ENCODE assay signal across 13 cellular contexts in the genomic region with DNA sequence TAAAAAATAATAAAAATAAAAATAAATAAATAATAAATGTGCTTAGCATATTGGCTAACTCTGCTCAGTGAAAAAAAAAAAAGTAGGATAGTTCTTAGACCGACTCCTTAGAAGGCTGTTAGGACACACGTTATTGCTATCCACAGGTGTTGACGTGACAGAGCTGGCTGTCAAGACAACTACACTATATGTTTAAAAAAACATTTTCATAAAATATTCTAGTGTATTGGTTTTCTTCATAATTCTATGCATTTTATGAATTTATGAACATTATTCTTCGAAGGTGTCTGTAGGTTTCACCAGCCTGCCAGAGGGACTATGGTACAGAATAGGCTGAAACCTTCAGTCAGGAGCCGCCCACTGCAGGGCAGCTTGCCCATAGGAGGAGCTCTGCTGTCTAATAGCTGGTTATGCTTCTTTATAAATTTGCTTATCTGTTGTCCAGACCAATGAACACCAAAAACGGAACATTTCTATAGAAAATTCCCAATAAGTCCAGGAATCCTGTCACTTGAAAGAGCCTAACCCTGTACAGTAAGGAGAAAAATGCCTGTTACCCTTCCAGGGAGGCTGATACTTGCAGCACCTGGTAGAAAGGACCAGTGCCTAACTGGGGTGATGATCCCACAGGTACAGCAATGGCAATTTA. TPM values are rescaled to one million over a fixed set of nuclear protein-coding genes. Genes with fewer than 3 reads are reported as not detected.
DNase-seq lines count a peak whose midpoint lies in the region; ATAC-seq and TF ChIP-seq lines count a peak whose summit lies in the region.
"Had no signal": no experiment of that assay in that cellular context is flagged by ENCODE, and none has a peak within 500 bp of the region (broad histone marks: within the 10 kb centered on the region; RNA-seq: fewer than 3 reads in every experiment).

No MANE protein-coding gene starts in this region.

- DNase-seq in HCEC 1CT (peak; percentile 30), NCI-H748 treated with DMSO at 0.1 percent for 48 hours (lab: John Stamatoyannopoulos, UW) (peak; percentile 41), endothelial cell (ENCODE audit: low spot score) (no peak), trophoblast cell (no peak), iPS-NIHi7 (ENCODE audit: extremely low spot score) (no peak), head of caudate nucleus (no peak), heart right ventricle (no peak)
- DNase-seq: activated CD4-positive, alpha-beta T cell treated with anti-CD3 and anti-CD28 coated beads for 1 hour; naive thymus-derived CD4-positive, alpha-beta T cell; NCI-H1436 treated with DMSO at 0.1 percent for 48 hours; testis had no signal

- no peaks in the 10 kb centered on the region for H3K79me2 ChIP-seq in trophoblast cell (ENCODE audit: control insufficient read depth, insufficient read depth, low read length, poor library complexity)

- H3K9ac ChIP-seq in trophoblast cell (ENCODE audit: low read length), result no peak overlapping the region

- peak overlapping the region; percentile 86 for H3K27ac Mint-ChIP-seq in endothelial cell (ENCODE audit: unreplicated experiment)
- H3K27ac Mint-ChIP-seq: naive thymus-derived CD4-positive, alpha-beta T cell had no signal

- no peak overlapping the region for H3K4me3 Mint-ChIP-seq in endothelial cell (ENCODE audit: unreplicated experiment)
- H3K4me3 Mint-ChIP-seq: naive thymus-derived CD4-positive, alpha-beta T cell had no signal

- H3K36me3 Mint-ChIP-seq in endothelial cell (ENCODE audit: low read depth, unreplicated experiment), result no peaks in the 10 kb centered on the region
- H3K36me3 Mint-ChIP-seq: naive thymus-derived CD4-positive, alpha-beta T cell had no signal

- TF ChIP-seq CTCF in endothelial cell (IDR thresholded peaks at IDR 0.05; ENCODE audit: unreplicated experiment) (no peak), heart right ventricle (IDR thresholded peaks at IDR 0.05) (peak in 1 of 9 donors; percentile 24)

- H2BK12ac ChIP-seq in trophoblast cell (ENCODE audit: low read length), result peak overlapping the region; percentile 58

- H2AK5ac ChIP-seq in trophoblast cell (ENCODE audit: low read length), result no peak overlapping the region

- H3K23ac ChIP-seq in trophoblast cell (ENCODE audit: low read length), result no peak overlapping the region

- H3K4me1 ChIP-seq in trophoblast cell (ENCODE audit: control insufficient read depth in 1 of 2, insufficient read depth in 2 of 2, low read length in 2 of 2) (peaks cover 4 to 7% of the 10 kb centered on the region in 2 experiments), heart right ventricle (peaks cover 0 to 56% (median 29%) of the 10 kb centered on the region in 9 donors)

- H3K79me1 ChIP-seq in trophoblast cell (ENCODE audit: low read length), result no peaks in the 10 kb centered on the region

- ATAC-seq in HG03457 (IDR thresholded peaks at IDR 0.05; ENCODE audit: unreplicated experiment), result no peak
- ATAC-seq in heart right ventricle, result no peak
- ATAC-seq: naive thymus-derived CD4-positive, alpha-beta T cell had no signal

- H3K4me2 ChIP-seq in trophoblast cell (ENCODE audit: low read length), result no peak overlapping the region

- no peak overlapping the region for H3K18ac ChIP-seq in trophoblast cell (ENCODE audit: low read length)

- peak overlapping the region; percentile 54 for H4K8ac ChIP-seq in trophoblast cell (ENCODE audit: low read depth, low read length)

- H2AFZ ChIP-seq in trophoblast cell (ENCODE audit: insufficient read depth, low read length, poor library complexity), result no peak overlapping the region

- H3K27me3 Mint-ChIP-seq in endothelial cell (ENCODE audit: unreplicated experiment), result peaks cover 1% of the 10 kb centered on the region

- no CpG with 5 or more reads among the region's 6 CpGs for WGBS in trophoblast cell (ENCODE audit: extremely low coverage, insufficient coverage, insufficient read length)
- WGBS in heart right ventricle, 2 donors, result 68 to 79% methylated on average over 6 of the region's 6 CpGs

- H3K9me3 ChIP-seq in trophoblast cell (ENCODE audit: insufficient read depth, low read depth, low read length) (peaks cover 1% of the 10 kb centered on the region), heart right ventricle (no peaks in the 10 kb centered on the region)
- H3K9me3 ChIP-seq: testis had no signal

- intact Hi-C loops in head of caudate nucleus (cut with DNase I), result no loop called here
- intact Hi-C loops in heart right ventricle (cut with DNase I), result no loop called here

- H3K27ac ChIP-seq in trophoblast cell (ENCODE audit: low read depth, low read length) (no peak overlapping the region), heart right ventricle (peak overlapping the region in 1 of 10 donors; percentile 90)

- no peak overlapping the region for H2BK120ac ChIP-seq in trophoblast cell (ENCODE audit: insufficient read depth, low read length, poor library complexity)

- H3K36me3 ChIP-seq in trophoblast cell (ENCODE audit: control insufficient read depth in 1 of 2, insufficient read depth in 2 of 2, low read length in 2 of 2) (no peaks in the 10 kb centered on the region), heart right ventricle (peaks cover 0 to 49% (median 11%) of the 10 kb centered on the region in 9 donors)

- peaks cover 50% of the 10 kb centered on the region for H3K4me1 Mint-ChIP-seq in endothelial cell (ENCODE audit: unreplicated experiment)

- no peak overlapping the region for H2BK5ac ChIP-seq in trophoblast cell (ENCODE audit: low read depth, low read length, poor library complexity)

- H3K27me3 ChIP-seq in trophoblast cell (ENCODE audit: insufficient read depth, low read length), result no peaks in the 10 kb centered on the region
- no peaks in the 10 kb centered on the region for H3K27me3 ChIP-seq in heart right ventricle
- H3K27me3 ChIP-seq: testis had no signal

- H3K14ac ChIP-seq in trophoblast cell (ENCODE audit: low read length), result no peak overlapping the region

- no peak overlapping the region for H4K91ac ChIP-seq in trophoblast cell (ENCODE audit: low read depth, low read length)

- no peak overlapping the region for H3K4me3 ChIP-seq in trophoblast cell (ENCODE audit: low read depth, low read length)
- H3K4me3 ChIP-seq in heart right ventricle, result no peak overlapping the region
- H3K4me3 ChIP-seq: testis had no signal

- no peaks in the 10 kb centered on the region for H3K9me3 Mint-ChIP-seq in endothelial cell (ENCODE audit: unreplicated experiment)

- H3K4ac ChIP-seq in trophoblast cell (ENCODE audit: low read depth, low read length), result no peak overlapping the region

- H4K12ac ChIP-seq in trophoblast cell (ENCODE audit: low read depth, low read length), result no peak overlapping the region

RNA-seq across cellular contexts. Expression of a gene that starts 9.1 kb away (rescaled TPM):
- total RNA-seq in endothelial cell (ENCODE audit: unreplicated experiment) (0.97 TPM), heart right ventricle (100 to 1,000 TPM in 5 of 10 donors, 10 to 100 TPM in 5; 63.6 to 142 (median 95.2) TPM)
- polyA plus RNA-seq in trophoblast cell (2013), result 1.8 and 2.2 TPM in 2 replicates
- 100 to 1,000 TPM; 131 to 132 TPM for polyA plus RNA-seq in heart right ventricle
- total RNA-seq: naive thymus-derived CD4-positive, alpha-beta T cell had no signal
- polyA plus RNA-seq: naive thymus-derived CD4-positive, alpha-beta T cell had no signal

RNA-seq across cellular contexts. Expression of a gene that starts 34.9 kb away (rescaled TPM):
- total RNA-seq in endothelial cell (ENCODE audit: unreplicated experiment) (57.4 TPM), heart right ventricle (10 to 100 TPM in 6 of 10 donors, 1 to 10 TPM in 4; 4.1 to 21.2 (median 10.3) TPM)
- 0.17 and 0.23 TPM in 2 replicates for polyA plus RNA-seq in trophoblast cell (2013)
- polyA plus RNA-seq in heart right ventricle, result 1 to 10 TPM; 6.0 TPM
- total RNA-seq: fibroblast of lung; naive thymus-derived CD4-positive, alpha-beta T cell had no signal
- polyA plus RNA-seq: fibroblast of lung; naive thymus-derived CD4-positive, alpha-beta T cell had no signal

Comparison
In these comparisons a context has a peak if more than half of its experiments do, and no peak if none do; other contexts are left out.
1. DNase-seq: peak in HCEC 1CT (single experiment) and NCI-H748 treated with DMSO at 0.1 percent for 48 hours (single experiment); none in endothelial cell (single experiment), trophoblast cell (0 of 2), iPS-NIHi7 (single experiment), head of caudate nucleus (0 of 42) and heart right ventricle (0 of 2).
2. RNA of a gene that starts 9.1 kb away (total RNA-seq): 63.6 to 142 TPM in heart right ventricle; 0.97 TPM in endothelial cell (single experiment); every median in the first group is over 10 times any median in the second.